16 cellular contexts compared by ENCODE assay signal in genomic region chr12:118344829-118345228, GRCh38.
"Had no signal": no experiment of that assay in that cellular context is flagged by ENCODE, and none has a peak within 500 bp of the region (broad histone marks: within the 10 kb centered on the region; RNA-seq: fewer than 3 reads in every experiment).

No MANE protein-coding gene starts in this region.

- H3K27ac ChIP-seq: epithelial cell of prostate, hepatocyte, left ventricle myocardium inferior, neural progenitor cell, right atrium auricular region, transverse colon, WERI-Rb-1 had no signal

- H3K27me3 ChIP-seq: hepatocyte, neural progenitor cell, right atrium auricular region, transverse colon had no signal

- H3K27ac Mint-ChIP-seq: activated naive CD4-positive, alpha-beta T cell treated with anti-CD3 and anti-CD28 coated beads, Interleukin-2, amount 10 ng/mL, durations not matched to agents 7 days and 5 days; activated T-helper 17 cell treated with anti-CD3 and anti-CD28 coated beads, Interleukin-2, amount 50 U/mL, for 72 hours; memory B cell; neural progenitor cell had no signal

- H3K9me3 ChIP-seq: left ventricle myocardium inferior, right atrium auricular region, transverse colon had no signal

- H3K4me1 Mint-ChIP-seq: neural progenitor cell had no signal

- ATAC-seq: activated T-helper 17 cell treated with anti-CD3 and anti-CD28 coated beads, Interleukin-2, amount 50 U/mL, for 72 hours had no signal

- H3K36me3 ChIP-seq: left ventricle myocardium inferior, neural progenitor cell, right atrium auricular region, transverse colon, WERI-Rb-1 had no signal

- H3K4me3 ChIP-seq: hepatocyte, left ventricle myocardium inferior, neural progenitor cell, right atrium auricular region, smooth muscle cell, transverse colon had no signal

- H3K27me3 Mint-ChIP-seq: activated naive CD4-positive, alpha-beta T cell treated with anti-CD3 and anti-CD28 coated beads, Interleukin-2, amount 10 ng/mL, durations not matched to agents 7 days and 5 days; activated T-helper 17 cell treated with anti-CD3 and anti-CD28 coated beads, Interleukin-2, amount 50 U/mL, for 72 hours; memory B cell had no signal

- H3K9me3 Mint-ChIP-seq: activated naive CD4-positive, alpha-beta T cell treated with anti-CD3 and anti-CD28 coated beads, Interleukin-2, amount 10 ng/mL, durations not matched to agents 7 days and 5 days; activated T-helper 17 cell treated with anti-CD3 and anti-CD28 coated beads, Interleukin-2, amount 50 U/mL, for 72 hours; memory B cell; neural progenitor cell had no signal

- H3K4me3 Mint-ChIP-seq: activated naive CD4-positive, alpha-beta T cell treated with anti-CD3 and anti-CD28 coated beads, Interleukin-2, amount 10 ng/mL, durations not matched to agents 7 days and 5 days; activated T-helper 17 cell treated with anti-CD3 and anti-CD28 coated beads, Interleukin-2, amount 50 U/mL, for 72 hours; memory B cell; neural progenitor cell had no signal

- H3K36me3 Mint-ChIP-seq: neural progenitor cell had no signal

- DNase-seq: activated CD4-positive, alpha-beta T cell treated with anti-CD3 and anti-CD28 coated beads for 48 hours; activated naive CD4-positive, alpha-beta T cell treated with anti-CD3 and anti-CD28 coated beads, Interleukin-2, amount 10 ng/mL, durations not matched to agents 7 days and 5 days; cortex of kidney; effector memory CD4-positive, alpha-beta T cell; left ventricle myocardium inferior; posterior cingulate gyrus; T1000; transverse colon; WERI-Rb-1 had no signal
